ENCODE assay signal across 8 cellular contexts in the genomic region with DNA sequence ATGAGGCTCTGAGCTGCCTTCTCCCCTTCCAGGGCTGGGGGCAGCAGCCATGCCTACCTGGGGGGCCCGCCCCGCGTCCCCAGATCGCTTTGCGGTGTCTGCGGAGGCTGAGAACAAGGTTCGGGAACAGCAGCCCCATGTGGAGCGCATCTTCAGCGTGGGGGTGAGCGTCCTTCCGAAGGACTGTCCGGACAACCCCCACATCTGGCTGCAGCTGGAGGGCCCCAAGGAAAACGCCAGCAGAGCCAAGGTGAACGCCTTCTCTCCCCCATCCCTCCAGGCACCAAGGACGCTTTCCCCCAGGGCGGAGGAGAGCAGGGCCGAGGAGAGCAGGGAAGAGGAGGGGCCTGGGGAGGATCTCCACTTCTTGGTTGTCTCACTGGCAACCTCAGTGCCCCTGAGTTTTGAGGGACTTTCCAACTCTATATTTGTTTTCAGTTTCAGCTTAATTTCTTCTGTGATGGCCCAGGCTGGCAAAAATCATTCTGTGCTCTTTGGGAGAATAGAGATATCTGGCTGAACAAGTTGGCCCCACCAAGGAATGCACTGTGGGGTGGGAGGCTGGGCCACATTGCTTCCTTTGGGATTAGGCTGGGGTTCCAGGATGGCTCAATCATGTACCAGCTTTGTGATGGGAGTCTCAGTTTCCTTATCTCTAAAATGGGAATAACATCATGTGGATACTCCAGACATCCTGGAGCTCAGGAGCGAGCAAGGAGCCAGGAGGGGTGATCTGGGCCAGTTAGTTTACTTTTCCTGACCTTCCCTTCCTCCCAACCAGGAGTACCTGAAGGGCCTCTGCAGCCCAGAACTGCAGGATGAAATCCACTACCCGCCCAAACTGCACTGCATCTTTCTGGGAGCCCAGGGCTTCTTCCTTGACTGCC.
DNase-seq lines count a peak whose midpoint lies in the region; ATAC-seq and TF ChIP-seq lines count a peak whose summit lies in the region.

No MANE protein-coding gene starts in this region.

- H3K36me3 ChIP-seq in duodenal mucosa (ENCODE audit: control insufficient read depth in 1 of 2, insufficient read depth in 2 of 2, low read length in 2 of 2) (peaks cover 22 to 25% of the 10 kb centered on the region in 2 donors), mucosa of rectum (ENCODE audit: control insufficient read depth in 2 of 2, insufficient read depth in 2 of 2, low read length in 2 of 2) (peaks cover 29 to 38% of the 10 kb centered on the region in 2 donors)

- H3K9me3 ChIP-seq in duodenal mucosa (ENCODE audit: control insufficient read depth in 1 of 2, low read length in 2 of 2) (no peaks in the 10 kb centered on the region), mucosa of rectum (ENCODE audit: control insufficient read depth in 2 of 2, low read length in 2 of 2) (no peaks in the 10 kb centered on the region)

- H3K4me1 ChIP-seq in duodenal mucosa (ENCODE audit: control insufficient read depth in 1 of 2, insufficient read depth in 2 of 2, low read length in 2 of 2) (peaks cover 52 to 56% of the 10 kb centered on the region in 2 donors), mucosa of rectum (ENCODE audit: control insufficient read depth in 2 of 2, insufficient read depth in 2 of 2, low read length in 2 of 2) (peaks cover 46 to 58% of the 10 kb centered on the region in 2 donors)

- TF ChIP-seq CTCF in GM12864 (IDR thresholded peaks at IDR 0.05; ENCODE audit: low read depth, low read length, missing control alignments): no peak

- H3K9ac ChIP-seq in duodenal mucosa (ENCODE audit: low read depth in 1 of 2, low read length in 2 of 2) (peak overlapping the region; percentile 98 to 100), mucosa of rectum (ENCODE audit: low read depth in 1 of 2, low read length in 2 of 2) (peak overlapping the region; percentile 95 to 97)

- H3K27me3 ChIP-seq in duodenal mucosa (ENCODE audit: control insufficient read depth in 1 of 2, insufficient read depth in 2 of 2, low read length in 2 of 2) (no peaks in the 10 kb centered on the region), mucosa of rectum (ENCODE audit: control insufficient read depth in 2 of 2, insufficient read depth in 2 of 2, low read length in 2 of 2) (no peaks in the 10 kb centered on the region)

- peak overlapping the region; percentile 62 for H3K4me3 ChIP-seq in GM12864 (ENCODE audit: low read depth, low read length)
- H3K4me3 ChIP-seq in duodenal mucosa (ENCODE audit: low read depth in 1 of 2, low read length in 2 of 2): peak overlapping the region; percentile 96 to 97
- H3K4me3 ChIP-seq in mucosa of rectum (ENCODE audit: low read length in 2 of 2): peak overlapping the region; percentile 93 to 96

- H3K27ac ChIP-seq in duodenal mucosa (ENCODE audit: low read depth, low read length) (peak overlapping the region; percentile 96), mucosa of rectum (ENCODE audit: low read depth in 2 of 2, low read length in 2 of 2) (peak overlapping the region; percentile 94 to 97), substantia nigra (ENCODE audit: low read depth, low read length, poor library complexity, severe bottlenecking) (peak overlapping the region; percentile 91)

- no peak for DNase-seq in GM12864 (ENCODE audit: low read depth)
- DNase-seq in activated CD4-positive, CD25-positive, alpha-beta regulatory T cell treated with anti-CD3 and anti-CD28 coated beads, Interleukin-2, amount 50 U/mL, for 72 hours: peak; percentile 62
- DNase-seq in substantia nigra (lab: John Stamatoyannopoulos, UW): peak in 1 of 49 donors; percentile 40
- no peak for DNase-seq in middle frontal gyrus (ENCODE audit: extremely low spot score, low spot score)
- DNase-seq in SKM-1 (lab: John Stamatoyannopoulos, UW; ENCODE audit: unreplicated experiment): no peak

- peak; percentile 8 for ATAC-seq in HG03025 (IDR thresholded peaks at IDR 0.05; ENCODE audit: low FRiP score, unreplicated experiment)
